In genomic region chr7:137109966-137110930, GRCh38 we compare ENCODE assay signal across 19 cellular contexts.
DNase-seq lines count a peak whose midpoint lies in the region; TF ChIP-seq lines count a peak whose summit lies in the region.
"Had no signal": no experiment of that assay in that cellular context is flagged by ENCODE, and none has a peak within 500 bp of the region (broad histone marks: within the 10 kb centered on the region; RNA-seq: fewer than 3 reads in every experiment).

No MANE protein-coding gene starts in this region.

- H2AFZ ChIP-seq in GM23248 = peak overlapping the region; percentile 26; the same call in 1 of the 2 replicates

- H3K4me3 ChIP-seq in GM23248 (0 out of 2 replicates have a peak overlapping the region, but pooled peaks have one; percentile 12), fibroblast of pulmonary artery (replicated peaks; ENCODE audit: low read depth, low read length) (no peak overlapping the region)
- H3K4me3 ChIP-seq: GM12878, vagina had no signal

- 60 to 62% methylated on average over 5 of the region's 5 CpGs for WGBS in GM23248 (ENCODE audit: low coverage in 1 of 2, low lambda C conversion rate in 2 of 2, missing lambda C conversion rate in 2 of 2), 2 experiments

- no peaks in the 10 kb centered on the region for H3K79me2 ChIP-seq in GM23248 (ENCODE audit: insufficient read depth)

- H3K9me3 ChIP-seq in GM23248 (ENCODE audit: low read depth) = no peaks in the 10 kb centered on the region
- H3K9me3 ChIP-seq: vagina had no signal

- no peaks in the 10 kb centered on the region for H3K36me3 ChIP-seq in GM23248 (ENCODE audit: low read depth)
- H3K36me3 ChIP-seq: vagina had no signal

- peaks cover 6% of the 10 kb centered on the region; the same call in 1 of the 2 replicates for H3K9me2 ChIP-seq in GM23248 (ENCODE audit: insufficient read depth)

- no peak for TF ChIP-seq CTCF in fibroblast of pulmonary artery (IDR thresholded peaks at IDR 0.05; ENCODE audit: low read length, missing control alignments)

- H3K27ac ChIP-seq in GM23248 = 0 out of 2 replicates have a peak overlapping the region, but pooled peaks have one; percentile 9
- H3K27ac ChIP-seq: C4-2B, foreskin keratinocyte, vagina had no signal

- peak overlapping the region; percentile 38 for H3K4me2 ChIP-seq in GM23248 (ENCODE audit: unreplicated experiment)

- H3K27me3 ChIP-seq in GM23248 (replicated peaks; ENCODE audit: insufficient read depth) = no peaks in the 10 kb centered on the region
- H3K27me3 ChIP-seq: foreskin keratinocyte, vagina had no signal

- DNase-seq in GM23248 (peak; percentile 61), SK-N-DZ (ENCODE audit: low spot score) (peak; percentile 77), fibroblast of pulmonary artery (ENCODE audit: low read depth) (peak; percentile 61), retina (peak; percentile 7), CD1c-positive myeloid dendritic cell (ENCODE audit: extremely low spot score) (no peak), NCI-H345 (lab: John Stamatoyannopoulos, UW) (no peak)
- no peak for DNase-seq in activated CD4-positive, alpha-beta T cell treated with anti-CD3 and anti-CD28 coated beads, Interleukin-2, amount 50 U/mL, for 4 hours
- DNase-seq: activated B cell treated with CpG ODN at 0.5 μM for 24 hours; activated effector memory CD4-positive, alpha-beta T cell treated with Interleukin-2 at 50 U/mL for 16 hours; anterior cingulate cortex; foreskin keratinocyte; NCI-H1417; NCI-H226; nucleus accumbens; stimulated activated naive CD8-positive, alpha-beta T cell treated with anti-CD3 and anti-CD28 coated beads, Interleukin-15, Interleukin-2, amounts not matched to agents 100 U/mL and 50 U/mL, for 24 hours; T-cell had no signal

- H3K4me1 ChIP-seq in GM23248 (ENCODE audit: insufficient read depth) = peaks cover 13% of the 10 kb centered on the region
- H3K4me1 ChIP-seq: vagina had no signal

- no peak overlapping the region for H3K9ac ChIP-seq in GM23248

- no peaks in the 10 kb centered on the region for H3F3A ChIP-seq in GM23248 (ENCODE audit: insufficient read depth)

- no peaks in the 10 kb centered on the region for H4K20me1 ChIP-seq in GM23248 (ENCODE audit: insufficient read depth)

- in situ Hi-C loops in GM23248 (cut with MboI) = no loop called here

Comparison
In these comparisons a context has a peak if more than half of its experiments do, and no peak if none do; other contexts are left out.
1. DNase-seq: peak in GM23248 (single experiment), SK-N-DZ (single experiment), fibroblast of pulmonary artery (single experiment) and retina (single experiment); none in CD1c-positive myeloid dendritic cell (single experiment), activated CD4-positive, alpha-beta T cell treated with anti-CD3 and anti-CD28 coated beads, Interleukin-2, amount 50 U/mL, for 4 hours (0 of 2) and NCI-H345 (single experiment).